In the genomic region with DNA sequence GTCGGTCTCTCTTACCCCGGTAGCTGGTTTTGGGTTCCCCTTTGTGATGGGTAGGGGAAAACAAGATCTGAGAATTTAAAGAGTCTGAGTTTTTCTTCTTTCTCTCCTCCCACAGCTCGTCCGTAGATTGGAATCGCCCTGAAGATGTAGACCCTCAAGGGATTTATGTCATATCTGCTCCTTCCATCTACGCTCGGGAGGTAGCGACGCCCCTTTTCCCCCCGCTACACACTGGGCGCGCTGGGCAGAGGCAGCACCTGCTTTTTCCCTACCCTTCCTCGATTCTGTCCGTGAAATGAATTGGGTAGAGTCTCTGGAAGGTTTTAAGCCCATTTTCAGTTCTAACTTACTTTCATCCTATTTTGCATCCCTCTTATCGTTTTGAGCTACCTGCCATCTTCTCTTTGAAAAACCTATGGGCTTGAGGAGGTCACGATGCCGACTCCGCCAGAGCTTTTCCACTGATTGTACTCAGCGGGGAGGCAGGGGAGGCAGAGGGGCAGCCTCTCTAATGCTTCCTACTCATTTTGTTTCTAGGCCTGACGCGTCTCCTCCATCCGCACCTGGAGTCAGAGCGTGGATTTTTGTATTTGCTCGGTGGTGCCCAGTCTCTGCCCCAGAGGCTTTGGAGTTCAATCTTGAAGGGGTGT, we compare ENCODE assay signal across 10 cellular contexts. TPM values are rescaled to one million over a fixed set of nuclear protein-coding genes. Genes with fewer than 3 reads are reported as not detected.
DNase-seq lines count a peak whose midpoint lies in the region; ATAC-seq and TF ChIP-seq lines count a peak whose summit lies in the region.
"Had no signal": no experiment of that assay in that cellular context is flagged by ENCODE, and none has a peak within 500 bp of the region (broad histone marks: within the 10 kb centered on the region; RNA-seq: fewer than 3 reads in every experiment).

No MANE protein-coding gene starts in this region.

- H3K4me3 ChIP-seq in AG04449 (ENCODE audit: low read depth, low read length) (peak overlapping the region; percentile 65), HFF-Myc (replicated peaks; ENCODE audit: low read depth, low read length) (peak overlapping the region; percentile 61), kidney epithelial cell (ENCODE audit: low read depth, low read length) (peak overlapping the region; percentile 37)

- CTCF ChIA-PET in AG04449 (lab: Yijun Ruan, JAX) = interaction anchor here (0.9 to 1.9 kb wide), 5 partner anchors 10 to 34 kb away, joined by 3 to 6 read pairs (median 4); no protein-coding TSS in a partner anchor
- CTCF ChIA-PET in GM10248 (lab: Yijun Ruan, JAX) = interaction anchor here (1.7 kb wide), 1 partner anchor 24 kb away, joined by 6 read pairs; a partner anchor contains a TSS

- H3K27ac Mint-ChIP-seq in activated naive CD8-positive, alpha-beta T cell treated with anti-CD3 and anti-CD28 coated beads, Interleukin-2, amount 10 ng/mL, durations not matched to agents 7 days and 5 days = no peak overlapping the region

- POLR2A ChIA-PET in AG04449 (lab: Yijun Ruan, JAX) (interaction anchor here (0.6 kb wide), 1 partner anchor 72 kb away, joined by 4 read pairs; a partner anchor contains a TSS), GM10248 (lab: Yijun Ruan, JAX) (no interaction called here)
- POLR2A ChIA-PET in activated naive CD8-positive, alpha-beta T cell treated with anti-CD3 and anti-CD28 coated beads, Interleukin-2, amount 10 ng/mL, durations not matched to agents 7 days and 5 days (lab: Charles Lee) = interaction anchor here (0.6 to 1.5 kb wide), 3 partner anchors 11 to 72 kb away, joined by 3 to 8 read pairs (median 3); a partner anchor contains a TSS

- peaks cover 15% of the 10 kb centered on the region for H3K27me3 ChIP-seq in kidney epithelial cell (ENCODE audit: control insufficient read depth, insufficient read depth, low read length)

- peak overlapping the region; percentile 67 for H3K4me3 Mint-ChIP-seq in activated naive CD8-positive, alpha-beta T cell treated with anti-CD3 and anti-CD28 coated beads, Interleukin-2, amount 10 ng/mL, durations not matched to agents 7 days and 5 days

- TF ChIP-seq CTCF in AG04449 (IDR thresholded peaks at IDR 0.05; ENCODE audit: insufficient read depth, low read length, missing control alignments) (no peak), HFF-Myc (IDR thresholded peaks at IDR 0.05; ENCODE audit: low read depth, low read length, missing control alignments) (no peak), kidney epithelial cell (IDR thresholded peaks at IDR 0.05; ENCODE audit: insufficient read depth, low read length, poor library complexity, severe bottlenecking) (no peak), GM10248 (IDR thresholded peaks at IDR 0.05; ENCODE audit: control extremely low read depth, extremely low read depth, low read depth, missing control alignments) (no peak)

- peaks cover 31% of the 10 kb centered on the region for H3K27me3 Mint-ChIP-seq in activated naive CD8-positive, alpha-beta T cell treated with anti-CD3 and anti-CD28 coated beads, Interleukin-2, amount 10 ng/mL, durations not matched to agents 7 days and 5 days

- no peak for DNase-seq in AG04449 (ENCODE audit: low read depth, low spot score)
- no peak for DNase-seq in HFF-Myc (ENCODE audit: extremely low read depth, low read depth)
- no peak for DNase-seq in activated naive CD8-positive, alpha-beta T cell treated with anti-CD3 and anti-CD28 coated beads, Interleukin-2, amount 10 ng/mL, durations not matched to agents 7 days and 5 days
- no peak for DNase-seq in kidney epithelial cell (ENCODE audit: low read depth)
- DNase-seq in GM10248 (ENCODE audit: extremely low spot score) = no peak
- no peak for DNase-seq in iPS-NIHi7 (ENCODE audit: extremely low spot score)

- no peaks in the 10 kb centered on the region for H3K36me3 ChIP-seq in kidney epithelial cell (ENCODE audit: control insufficient read depth, insufficient read depth, low read length)
- H3K36me3 ChIP-seq: neutrophil, tibial nerve had no signal

- H3K9me3 Mint-ChIP-seq in activated naive CD8-positive, alpha-beta T cell treated with anti-CD3 and anti-CD28 coated beads, Interleukin-2, amount 10 ng/mL, durations not matched to agents 7 days and 5 days = no peaks in the 10 kb centered on the region

- peaks cover 9% of the 10 kb centered on the region for H3K4me1 Mint-ChIP-seq in activated naive CD8-positive, alpha-beta T cell treated with anti-CD3 and anti-CD28 coated beads, Interleukin-2, amount 10 ng/mL, durations not matched to agents 7 days and 5 days

- H3K36me3 Mint-ChIP-seq in activated naive CD8-positive, alpha-beta T cell treated with anti-CD3 and anti-CD28 coated beads, Interleukin-2, amount 10 ng/mL, durations not matched to agents 7 days and 5 days = no peaks in the 10 kb centered on the region

- no peak for ATAC-seq in activated naive CD8-positive, alpha-beta T cell treated with anti-CD3 and anti-CD28 coated beads, Interleukin-2, amount 10 ng/mL, durations not matched to agents 7 days and 5 days (ENCODE audit: low read depth)
- no peak for ATAC-seq in GM18861 (IDR thresholded peaks at IDR 0.05; ENCODE audit: unreplicated experiment)
- ATAC-seq in GM19328 (IDR thresholded peaks at IDR 0.05; ENCODE audit: unreplicated experiment) = no peak

RNA-seq across cellular contexts. Expression of a gene that starts 7.1 kb away (rescaled TPM):
- not detected for total RNA-seq in activated naive CD8-positive, alpha-beta T cell treated with anti-CD3 and anti-CD28 coated beads, Interleukin-2, amount 10 ng/mL, durations not matched to agents 7 days and 5 days
- total RNA-seq in kidney epithelial cell = 0.27 and 0.42 TPM in 2 replicates
- total RNA-seq: tibial nerve had no signal

RNA-seq across cellular contexts. Expression of a gene that starts 9.1 kb away (rescaled TPM):
- under 1 TPM; 0.19 to 0.23 TPM for total RNA-seq in activated naive CD8-positive, alpha-beta T cell treated with anti-CD3 and anti-CD28 coated beads, Interleukin-2, amount 10 ng/mL, durations not matched to agents 7 days and 5 days
- 2.4 and 4.7 TPM in 2 replicates for total RNA-seq in kidney epithelial cell
- total RNA-seq: tibial nerve had no signal

RNA-seq across cellular contexts. Expression of a gene that starts 24.8 kb away (rescaled TPM):
- total RNA-seq in activated naive CD8-positive, alpha-beta T cell treated with anti-CD3 and anti-CD28 coated beads, Interleukin-2, amount 10 ng/mL, durations not matched to agents 7 days and 5 days = 1 to 10 TPM; 6.3 to 7.0 TPM
- total RNA-seq in kidney epithelial cell = 1.3 and 3.1 TPM in 2 replicates

RNA-seq across cellular contexts. Expression of a gene that starts 27.2 kb away (rescaled TPM):
- total RNA-seq in activated naive CD8-positive, alpha-beta T cell treated with anti-CD3 and anti-CD28 coated beads, Interleukin-2, amount 10 ng/mL, durations not matched to agents 7 days and 5 days = 10 to 100 TPM; 42.8 to 46.8 TPM
- 89.0 and 94.3 TPM in 2 replicates for total RNA-seq in kidney epithelial cell

RNA-seq across cellular contexts. Expression of a gene that starts 32.1 kb away (rescaled TPM):
- total RNA-seq in activated naive CD8-positive, alpha-beta T cell treated with anti-CD3 and anti-CD28 coated beads, Interleukin-2, amount 10 ng/mL, durations not matched to agents 7 days and 5 days = 10 to 100 TPM; 17.5 to 20.7 TPM
- total RNA-seq in kidney epithelial cell = 11.6 and 14.4 TPM in 2 replicates
